2 cellular contexts compared by ENCODE assay signal in the genomic region with DNA sequence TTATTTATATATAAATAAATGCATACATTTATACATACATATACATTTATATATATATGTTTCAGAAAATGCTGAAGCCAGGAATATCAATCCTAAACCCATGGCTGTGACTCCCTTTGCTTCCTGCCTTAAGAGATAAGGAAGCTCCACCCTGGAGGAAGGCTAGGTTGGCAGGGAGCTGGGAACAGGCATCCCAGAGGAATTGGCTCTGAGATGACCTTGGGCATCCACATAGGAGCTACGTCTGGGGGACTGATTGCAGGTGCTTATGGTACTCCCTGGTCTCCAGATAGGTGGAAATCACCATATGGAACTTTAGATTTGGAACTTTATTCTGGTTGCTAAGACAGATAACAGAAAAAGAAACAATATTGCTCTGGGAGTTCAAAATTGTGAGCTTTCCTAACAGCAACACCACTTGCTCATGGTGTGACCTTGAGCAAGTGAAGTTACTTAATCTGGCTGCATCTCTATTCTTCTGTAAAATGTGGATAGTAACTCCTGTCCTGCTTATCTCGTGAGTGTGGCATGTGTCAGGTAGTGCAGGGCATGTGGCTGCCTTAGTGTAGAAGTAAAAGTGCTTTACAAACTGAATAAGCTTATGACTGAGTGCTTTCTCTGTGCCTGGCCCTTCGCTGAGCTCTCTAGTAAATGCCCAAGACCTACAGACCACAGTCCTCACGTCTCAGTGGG.
TF ChIP-seq lines count a peak whose summit lies in the region.

No MANE protein-coding gene starts in this region.

TF ChIP-seq in H1, 55 proteins besides CTCF, POLR2A, EP300 and RAD21:
- TF ChIP-seq KDM1A (IDR thresholded peaks at IDR 0.05; ENCODE audit: borderline replicate concordance, low read length), result no peak
- no peak for TF ChIP-seq KDM4A (IDR thresholded peaks at IDR 0.05; ENCODE audit: low read depth, low read length, severe bottlenecking)
- no peak for TF ChIP-seq CTBP2 (IDR thresholded peaks at IDR 0.05; ENCODE audit: borderline replicate concordance, insufficient read depth, insufficient read length, low read length)
- TF ChIP-seq SP4 (IDR thresholded peaks at IDR 0.05; ENCODE audit: low read length), result no peak
- no peak for TF ChIP-seq NRF1 (IDR thresholded peaks at IDR 0.05; ENCODE audit: low read depth, low read length)
- TF ChIP-seq ATF3 (IDR thresholded peaks at IDR 0.05; ENCODE audit: insufficient read depth, low read depth, low read length), result no peak
- TF ChIP-seq HDAC2 (IDR thresholded peaks at IDR 0.05; ENCODE audit: borderline replicate concordance in 1 of 2, low read depth in 2 of 2, low read length in 2 of 2), result no peak
- no peak for TF ChIP-seq TBP (IDR thresholded peaks at IDR 0.05; ENCODE audit: low read depth, low read length)
- TF ChIP-seq EGR1 (IDR thresholded peaks at IDR 0.05; ENCODE audit: borderline replicate concordance, low read depth, low read length), result no peak
- no peak for TF ChIP-seq RFX5 (IDR thresholded peaks at IDR 0.05; ENCODE audit: borderline replicate concordance, low read depth, low read length)
- TF ChIP-seq SIRT6 (IDR thresholded peaks at IDR 0.05; ENCODE audit: low read length), result no peak
TF ChIP-seq in H1: peak in this region for 0.

TF ChIP-seq in GM12891, 5 proteins besides CTCF, POLR2A, EP300 and RAD21:
- no peak for TF ChIP-seq SPI1 (IDR thresholded peaks at IDR 0.05; ENCODE audit: low read depth, low read length)
